Comparison of ENCODE assay signal across 16 cellular contexts in the genomic region with DNA sequence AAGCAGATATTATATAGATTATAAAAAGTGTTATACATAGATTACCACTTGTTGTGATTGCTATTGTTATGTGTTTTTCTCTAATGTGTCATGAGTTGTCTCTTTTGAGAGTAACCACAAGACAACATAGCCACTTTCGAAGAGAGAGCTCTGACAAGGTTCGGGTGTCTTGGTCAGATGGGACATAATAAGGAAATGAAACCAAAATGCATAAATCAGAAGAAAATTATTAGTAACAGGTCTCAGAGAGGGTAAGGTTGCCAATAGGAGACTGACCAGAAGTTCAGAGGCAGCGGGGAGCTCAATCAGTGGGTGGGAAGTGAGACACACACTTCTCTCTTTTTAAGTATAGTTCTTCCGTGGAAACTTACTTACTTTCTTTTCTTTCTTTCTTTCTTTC.
DNase-seq lines count a peak whose midpoint lies in the region; ATAC-seq and TF ChIP-seq lines count a peak whose summit lies in the region.
"Had no signal": no experiment of that assay in that cellular context is flagged by ENCODE, and none has a peak within 500 bp of the region (broad histone marks: within the 10 kb centered on the region; RNA-seq: fewer than 3 reads in every experiment).

No MANE protein-coding gene starts in this region.

- H3K4me3 ChIP-seq in smooth muscle cell, result no peak overlapping the region
- H3K4me3 ChIP-seq: coronary artery, SJCRH30 had no signal

- ATAC-seq in GM19452 (IDR thresholded peaks at IDR 0.05; ENCODE audit: unreplicated experiment) (peak; percentile 96), HG02870 (IDR thresholded peaks at IDR 0.05; ENCODE audit: unreplicated experiment) (peak; percentile 95), HG03521 (IDR thresholded peaks at IDR 0.05; ENCODE audit: unreplicated experiment) (peak; percentile 97)
- ATAC-seq: left ventricle myocardium superior; stimulated activated naive CD8-positive, alpha-beta T cell treated with anti-CD3 and anti-CD28 coated beads, Interleukin-15, amount 100 ng/mL, for 72 hours had no signal

- no peak overlapping the region for H3K9ac ChIP-seq in smooth muscle cell (ENCODE audit: low read depth)

- H3K4me1 ChIP-seq in smooth muscle cell (ENCODE audit: low read depth), result no peaks in the 10 kb centered on the region

- TF ChIP-seq CTCF in GM13977 (IDR thresholded peaks at IDR 0.05; ENCODE audit: extremely low read depth, insufficient read depth, missing control alignments) (no peak), smooth muscle cell (IDR thresholded peaks at IDR 0.05; ENCODE audit: borderline replicate concordance, insufficient read depth, poor library complexity, severe bottlenecking) (no peak)

- DNase-seq in GM13977 (ENCODE audit: low spot score), result peak; percentile 14
- no peak for DNase-seq in smooth muscle cell (lab: John Stamatoyannopoulos, UW; ENCODE audit: unreplicated experiment)
- no peak for DNase-seq in DMS79 treated with DMSO at 0.1 percent for 48 hours (lab: John Stamatoyannopoulos, UW)
- no peak for DNase-seq in NCI-H446 treated with DMSO at 0.1 percent for 48 hours (lab: John Stamatoyannopoulos, UW)
- no peak for DNase-seq in stimulated activated CD4-positive, alpha-beta T cell treated with anti-CD3 and anti-CD28 coated beads, Interleukin-2, amount 100 ng/mL, for 24 hours
- DNase-seq: activated CD4-positive, alpha-beta T cell treated with anti-CD3 and anti-CD28 coated beads for 48 hours; activated naive CD4-positive, alpha-beta T cell treated with anti-CD3 and anti-CD28 coated beads, Interleukin-2, amount 50 U/mL, for 16 hours; foreskin fibroblast; H9; left ventricle myocardium superior; SJCRH30; stimulated activated naive CD8-positive, alpha-beta T cell treated with anti-CD3 and anti-CD28 coated beads, Interleukin-15, amount 100 ng/mL, for 72 hours had no signal

- no peak overlapping the region for H3K4me2 ChIP-seq in smooth muscle cell

- H4K20me1 ChIP-seq in smooth muscle cell (ENCODE audit: low read depth), result no peaks in the 10 kb centered on the region

- H3K79me2 ChIP-seq in smooth muscle cell (ENCODE audit: low read depth), result no peaks in the 10 kb centered on the region

- H3K27ac ChIP-seq in smooth muscle cell (ENCODE audit: low read depth), result no peak overlapping the region
- H3K27ac ChIP-seq: coronary artery, SJCRH30 had no signal

- WGBS in smooth muscle cell (ENCODE audit: low lambda C conversion rate), result 93% methylated on average over 4 of the region's 4 CpGs

- no peaks in the 10 kb centered on the region for H3K36me3 ChIP-seq in smooth muscle cell (ENCODE audit: low read depth)
- H3K36me3 ChIP-seq: SJCRH30 had no signal

- no peaks in the 10 kb centered on the region for H3K27me3 ChIP-seq in smooth muscle cell (ENCODE audit: low read depth)
- H3K27me3 ChIP-seq: SJCRH30 had no signal

- no peaks in the 10 kb centered on the region for H3K9me3 ChIP-seq in smooth muscle cell (replicated peaks; ENCODE audit: low read depth)
- H3K9me3 ChIP-seq: SJCRH30 had no signal

- H3F3A ChIP-seq in smooth muscle cell (ENCODE audit: low read depth), result no peaks in the 10 kb centered on the region

- H2AFZ ChIP-seq in smooth muscle cell (ENCODE audit: low read depth), result no peak overlapping the region

- in situ Hi-C loops in GM13977 (cut with MboI; ENCODE audit: low pct_unique_long_range_greater_than_20kb, low sequenced_read_pairs, unreplicated experiment), result no loop called here
